1 cellular context compared by ENCODE assay signal in the genomic region with DNA sequence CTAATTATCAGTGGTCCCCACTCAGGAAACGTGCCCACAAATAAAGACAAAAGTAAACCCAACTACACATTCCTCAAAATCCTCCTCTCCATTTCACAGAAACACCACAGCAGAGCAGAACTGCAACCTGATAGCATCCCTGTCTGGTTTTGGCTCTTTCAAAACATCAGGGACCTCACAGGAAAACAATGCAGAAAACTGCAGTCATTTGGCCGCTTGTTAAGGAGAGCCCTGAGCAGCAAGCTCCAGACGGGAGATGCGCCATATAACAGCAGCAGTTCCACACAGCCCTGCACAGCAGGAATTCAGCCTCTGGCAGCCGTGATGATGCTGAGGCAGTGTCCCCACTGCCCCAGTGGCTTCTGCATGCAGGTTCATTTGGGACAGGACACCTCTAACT. TPM values are rescaled to one million over a fixed set of nuclear protein-coding genes. Genes with fewer than 3 reads are reported as not detected.
"Had no signal": no experiment of that assay in that cellular context is flagged by ENCODE, and none has a peak within 500 bp of the region (broad histone marks: within the 10 kb centered on the region; RNA-seq: fewer than 3 reads in every experiment).

No MANE protein-coding gene starts in this region.

RNA-seq across cellular contexts. Expression of a gene that starts 23.4 kb away (rescaled TPM):
- polyA plus RNA-seq: naive thymus-derived CD8-positive, alpha-beta T cell had no signal
